ENCODE assay signal across 3 cellular contexts in genomic region chr6:147103641-147104040, GRCh38.
TF ChIP-seq lines count a peak whose summit lies in the region.

No MANE protein-coding gene starts in this region.

TF ChIP-seq in SK-N-SH, 30 proteins besides CTCF, POLR2A, EP300 and RAD21 (continued from another document):
- TF ChIP-seq EZH2phosphoT487 (IDR thresholded peaks at IDR 0.05; ENCODE audit: borderline replicate concordance, low read depth), result no peak
- no peak for TF ChIP-seq YY1 (IDR thresholded peaks at IDR 0.05; ENCODE audit: low read depth)
- no peak for TF ChIP-seq IRF3 (IDR thresholded peaks at IDR 0.05; ENCODE audit: low read depth, low read length)
- no peak for TF ChIP-seq MAX (IDR thresholded peaks at IDR 0.05; ENCODE audit: low read depth)
- TF ChIP-seq USF1 (IDR thresholded peaks at IDR 0.05; ENCODE audit: borderline replicate concordance, low read depth), result no peak
- TF ChIP-seq ZBTB33 (IDR thresholded peaks at IDR 0.05; ENCODE audit: borderline replicate concordance, low read depth), result no peak
- TF ChIP-seq SMC3 (IDR thresholded peaks at IDR 0.05; ENCODE audit: low read depth, low read length), result no peak
- TF ChIP-seq PBX3 (IDR thresholded peaks at IDR 0.05), result no peak
- no peak for TF ChIP-seq FOXM1 (IDR thresholded peaks at IDR 0.05; ENCODE audit: low read depth)
- no peak for TF ChIP-seq CHD2 (IDR thresholded peaks at IDR 0.05; ENCODE audit: low read length, partially characterized antibody)
- TF ChIP-seq MXI1 (IDR thresholded peaks at IDR 0.05; ENCODE audit: low read depth, low read length), result no peak

TF ChIP-seq in SK-N-SH treated with all-trans-retinoic acid at 6 μM for 48 hours, 23 proteins besides CTCF, POLR2A, EP300 and RAD21 (continued from another document):
- TF ChIP-seq ISL1 (CRISPR knock-in tag; IDR thresholded peaks at IDR 0.05), result no peak

TF ChIP-seq in IMR-90, 13 proteins besides CTCF, POLR2A, EP300 and RAD21:
- TF ChIP-seq USF2 (IDR thresholded peaks at IDR 0.05; ENCODE audit: low read depth, low read length), result no peak
- no peak for TF ChIP-seq RFX5 (IDR thresholded peaks at IDR 0.05; ENCODE audit: low read depth, low read length)
- TF ChIP-seq RCOR1 (IDR thresholded peaks at IDR 0.05; ENCODE audit: insufficient replicate concordance, low read length), result no peak
- no peak for TF ChIP-seq SMC3 (IDR thresholded peaks at IDR 0.05; ENCODE audit: low read depth, low read length)
- no peak for TF ChIP-seq CEBPB (IDR thresholded peaks at IDR 0.05; ENCODE audit: low read depth, low read length)
- TF ChIP-seq MXI1 (IDR thresholded peaks at IDR 0.05; ENCODE audit: borderline replicate concordance, low read depth, low read length), result no peak
